In genomic region chr6:37239950-37240713, GRCh38 we compare ENCODE assay signal across 1 cellular context.
TF ChIP-seq lines count a peak whose summit lies in the region.

No MANE protein-coding gene starts in this region.

TF ChIP-seq in K562, 482 proteins besides CTCF, POLR2A, EP300 and RAD21 (continued from another document and continues in another):
- TF ChIP-seq CUX1 (CRISPR knock-in tag; IDR thresholded peaks at IDR 0.05) (peak; percentile 60; the same call in 1 of the 2 replicates), KDM5B (IDR thresholded peaks at IDR 0.05; ENCODE audit: insufficient replicate concordance, low read depth, low read length) (no peak), MAFF (IDR thresholded peaks at IDR 0.05; ENCODE audit: low read length) (no peak), SMAD2 (IDR thresholded peaks at IDR 0.05; ENCODE audit: low read depth, low read length) (no peak), MXI1 (IDR thresholded peaks at IDR 0.05; ENCODE audit: low read depth, low read length) (no peak), ZNF174 (CRISPR knock-in tag; IDR thresholded peaks at IDR 0.05) (no peak), RREB1 (CRISPR knock-in tag; IDR thresholded peaks at IDR 0.05) (0 out of 2 replicates have a peak, but pooled peaks have one; percentile 54), ETS2 (tag; IDR thresholded peaks at IDR 0.05; ENCODE audit: borderline replicate concordance, poor library complexity, severe bottlenecking) (no peak), TCF7 (IDR thresholded peaks at IDR 0.05; ENCODE audit: borderline replicate concordance) (no peak), KAT7 (CRISPR knock-in tag; IDR thresholded peaks at IDR 0.05; ENCODE audit: borderline replicate concordance) (no peak), MYNN (IDR thresholded peaks at IDR 0.05) (no peak), MYNN (CRISPR knock-in tag; IDR thresholded peaks at IDR 0.05) (no peak), BRF2 (IDR thresholded peaks at IDR 0.05; ENCODE audit: borderline replicate concordance, insufficient read depth, insufficient read length) (no peak), RFX7 (CRISPR knock-in tag; IDR thresholded peaks at IDR 0.05) (no peak), FOXA3 (CRISPR knock-in tag; conservative IDR thresholded peaks at IDR 0.05 in 1 of 2, IDR thresholded peaks at IDR 0.05 in 1 of 2) (no peak), SNRNP70 (optimal IDR thresholded peaks at IDR 0.05; ENCODE audit: low read depth, low read length) (no peak), GABPB2 (CRISPR knock-in tag; conservative IDR thresholded peaks at IDR 0.05) (no peak), ZBTB11 (CRISPR knock-in tag; IDR thresholded peaks at IDR 0.05) (0 out of 6 replicates have a peak, but pooled peaks of 1 of the 3 experiments have one; percentile 21), KAT8 (IDR thresholded peaks at IDR 0.05; ENCODE audit: low read depth) (peak; percentile 62; the same call in 1 of the 2 replicates), TAF15 (IDR thresholded peaks at IDR 0.05; ENCODE audit: low read depth, low read length) (no peak), HDAC6 (IDR thresholded peaks at IDR 0.05; ENCODE audit: low read depth, low read length) (no peak), RAD51 (IDR thresholded peaks at IDR 0.05; ENCODE audit: borderline replicate concordance, low read depth) (no peak), XRCC4 (IDR thresholded peaks at IDR 0.05; ENCODE audit: extremely low read depth, insufficient read depth, insufficient read length) (no peak), ZBTB5 (IDR thresholded peaks at IDR 0.05) (no peak), RBM39 (optimal IDR thresholded peaks at IDR 0.05; ENCODE audit: low read depth, low read length) (no peak), FUS (optimal IDR thresholded peaks at IDR 0.05; ENCODE audit: low read depth, low read length) (no peak), ATF2 (CRISPR knock-in tag; IDR thresholded peaks at IDR 0.05) (no peak), EZH2 (IDR thresholded peaks at IDR 0.05; ENCODE audit: borderline replicate concordance, low read depth, low read length) (no peak), HNRNPUL1 (IDR thresholded peaks at IDR 0.05; ENCODE audit: low read length) (no peak), TEAD2 (tag; IDR thresholded peaks at IDR 0.05) (peak; percentile 60), GTF2F1 (IDR thresholded peaks at IDR 0.05; ENCODE audit: low read depth, low read length) (no peak), ZNF518B (CRISPR knock-in tag; IDR thresholded peaks at IDR 0.05) (no peak)
